25 cellular contexts compared by ENCODE assay signal in genomic region chr10:34530778-34531177, GRCh38.
DNase-seq lines count a peak whose midpoint lies in the region; ATAC-seq and TF ChIP-seq lines count a peak whose summit lies in the region.
"Had no signal": no experiment of that assay in that cellular context is flagged by ENCODE, and none has a peak within 500 bp of the region (broad histone marks: within the 10 kb centered on the region; RNA-seq: fewer than 3 reads in every experiment).

No MANE protein-coding gene starts in this region.

- H3K27me3 Mint-ChIP-seq in Calu3 (ENCODE audit: unreplicated experiment) (no peaks in the 10 kb centered on the region), GM23338 (ENCODE audit: insufficient read depth, low read depth, poor library complexity) (peaks cover 2% of the 10 kb centered on the region), endodermal cell (ENCODE audit: insufficient read depth) (no peaks in the 10 kb centered on the region)

- peaks cover 34% of the 10 kb centered on the region for H3K4me1 Mint-ChIP-seq in Calu3 (ENCODE audit: low read depth, unreplicated experiment)
- H3K4me1 Mint-ChIP-seq in GM23338 = peaks cover 40% of the 10 kb centered on the region
- peaks cover 60% of the 10 kb centered on the region for H3K4me1 Mint-ChIP-seq in endodermal cell

- H3K4me3 Mint-ChIP-seq in Calu3 (ENCODE audit: low read depth, unreplicated experiment) (no peak overlapping the region), GM23338 (no peak overlapping the region), endodermal cell (no peak overlapping the region)
- H3K4me3 Mint-ChIP-seq: CD4-positive, alpha-beta memory T cell had no signal

- BruUV-seq in Calu3 (replicated peaks; lab: Mats Ljungman, UMichigan) = no TSS peak

- H3K9me3 ChIP-seq in endodermal cell (ENCODE audit: control insufficient read depth, low read length) (no peaks in the 10 kb centered on the region), stomach (peaks cover 0 to 8% (median 4%) of the 10 kb centered on the region in 4 donors)
- H3K9me3 ChIP-seq: MG63, SJCRH30 had no signal

- no peak overlapping the region for H4K8ac ChIP-seq in mesendoderm (ENCODE audit: low read depth, low read length)

- no peaks in the 10 kb centered on the region for H3F3A ChIP-seq in GM23338 (replicated peaks; ENCODE audit: low read depth)

- no peak overlapping the region for H3K56ac ChIP-seq in mesendoderm (ENCODE audit: low read length)

- no peak for ATAC-seq in GM23338
- ATAC-seq: K562, PC-3, SK-N-SH treated with all-trans-retinoic acid at 6 μM for 48 hours had no signal

- H3K4me2 ChIP-seq in GM23338 (no peak overlapping the region), mesendoderm (ENCODE audit: low read length) (no peak overlapping the region)

- H3K23ac ChIP-seq in mesendoderm (ENCODE audit: low read length) = no peak overlapping the region

- TF ChIP-seq POLR2A in stomach (IDR thresholded peaks at IDR 0.05) = no peak

- H2BK120ac ChIP-seq in mesendoderm (ENCODE audit: low read depth, low read length) = peak overlapping the region; percentile 45

- H3K9ac ChIP-seq in endodermal cell (ENCODE audit: extremely low read depth, low read length, poor library complexity, severe bottlenecking) = no peak overlapping the region
- no peak overlapping the region for H3K9ac ChIP-seq in mesendoderm (ENCODE audit: low read length)

- peak overlapping the region; percentile 57 for H2BK15ac ChIP-seq in mesendoderm (replicated peaks; ENCODE audit: low read depth)

- no peak for DNase-seq in Calu3
- no peak for DNase-seq in GM23338 (ENCODE audit: low spot score)
- no peak for DNase-seq in endodermal cell
- no peak for DNase-seq in mesendoderm
- no peak for DNase-seq in NK-92 (lab: John Stamatoyannopoulos, UW; ENCODE audit: unreplicated experiment)
- no peak for DNase-seq in stomach
- no peak for DNase-seq in SHP77 (lab: John Stamatoyannopoulos, UW)
- DNase-seq: C1 segment of cervical spinal cord; CD4-positive, alpha-beta memory T cell; COR-L47; DMS79 treated with DMSO at 0.1 percent for 48 hours; GF-D8; HCEC 1CT; MG63; NCI-H1105 treated with DMSO at 0.1 percent for 48 hours; NCI-H1694; NCI-H2081; NCI-H2227 treated with DMSO at 0.1 percent for 48 hours; NCI-H526 treated with DMSO at 0.1 percent for 48 hours; NK-92 treated with Interleukin-12 subunit alpha and Interleukin-12 subunit beta, amount 100 ng/mL, for 24 hours; PC-3; SJCRH30 had no signal

- H3K27ac ChIP-seq in GM23338 (ENCODE audit: low read depth) (no peak overlapping the region), endodermal cell (ENCODE audit: low read depth, low read length) (no peak overlapping the region), mesendoderm (ENCODE audit: low read depth, low read length) (no peak overlapping the region), stomach (no peak overlapping the region)
- H3K27ac ChIP-seq: HL-60, SJCRH30 had no signal

- H3K9me3 Mint-ChIP-seq in Calu3 (ENCODE audit: low read depth, unreplicated experiment) = peaks cover 5% of the 10 kb centered on the region
- no peaks in the 10 kb centered on the region for H3K9me3 Mint-ChIP-seq in GM23338
- H3K9me3 Mint-ChIP-seq in endodermal cell = no peaks in the 10 kb centered on the region

- 84 to 88% methylated on average over 4 of the region's 4 CpGs for WGBS in endodermal cell (ENCODE audit: insufficient coverage in 1 of 2, insufficient read length in 1 of 2), 2 experiments
- WGBS in mesendoderm (ENCODE audit: extremely low coverage, insufficient coverage, low lambda C conversion rate) = no CpG with 5 or more reads among the region's 4 CpGs
- 78 to 93% (median 88%) methylated on average over 4 of the region's 4 CpGs for WGBS in stomach, 5 donors

- H3K4me3 ChIP-seq in GM23338 = no peak overlapping the region
- H3K4me3 ChIP-seq in endodermal cell (ENCODE audit: low read length) = no peak overlapping the region
- no peak overlapping the region for H3K4me3 ChIP-seq in mesendoderm (ENCODE audit: low read length)
- H3K4me3 ChIP-seq in stomach = no peak overlapping the region
- H3K4me3 ChIP-seq: K562, MG63, SJCRH30 had no signal

- no peak overlapping the region for H2AFZ ChIP-seq in GM23338

- no peaks in the 10 kb centered on the region for H3K9me2 ChIP-seq in GM23338 (ENCODE audit: insufficient read depth)

- TF ChIP-seq EP300 in stomach (IDR thresholded peaks at IDR 0.05) = no peak

- CTCF ChIA-PET in Calu3 (lab: Charles Lee) = no interaction called here

- TF ChIP-seq CTCF in Calu3 (IDR thresholded peaks at IDR 0.05; ENCODE audit: unreplicated experiment) (no peak), GM23338 (conservative IDR thresholded peaks at IDR 0.05; ENCODE audit: low read depth in 2 of 2) (no peak), endodermal cell (conservative IDR thresholded peaks at IDR 0.05) (no peak), stomach (IDR thresholded peaks at IDR 0.05) (no peak)

- H2AK5ac ChIP-seq in mesendoderm (ENCODE audit: low read length) = no peak overlapping the region

- H3K79me1 ChIP-seq in mesendoderm (ENCODE audit: low read length) = peaks cover 9% of the 10 kb centered on the region

- H3K79me2 ChIP-seq in GM23338 (replicated peaks; ENCODE audit: insufficient read depth) (peaks cover 19% of the 10 kb centered on the region; the same call in 1 of the 2 replicates), mesendoderm (ENCODE audit: control insufficient read depth, insufficient read depth, low read length) (peaks cover 5% of the 10 kb centered on the region)

- H3K36me3 ChIP-seq in GM23338 (ENCODE audit: insufficient read depth) (no peaks in the 10 kb centered on the region), endodermal cell (ENCODE audit: control insufficient read depth, insufficient read depth, low read length) (no peaks in the 10 kb centered on the region), mesendoderm (ENCODE audit: control insufficient read depth, insufficient read depth, low read length) (no peaks in the 10 kb centered on the region), stomach (no peaks in the 10 kb centered on the region)
- H3K36me3 ChIP-seq: MG63, SJCRH30 had no signal

- H3K4ac ChIP-seq in mesendoderm (ENCODE audit: low read depth, low read length) = peak overlapping the region; percentile 70

- H3K27me3 ChIP-seq in GM23338 (ENCODE audit: insufficient read depth) (no peaks in the 10 kb centered on the region), endodermal cell (ENCODE audit: control insufficient read depth, insufficient read depth, low read length, poor library complexity, severe bottlenecking) (no peaks in the 10 kb centered on the region), mesendoderm (ENCODE audit: insufficient read depth, low read length, poor library complexity) (no peaks in the 10 kb centered on the region), stomach (no peaks in the 10 kb centered on the region)
- H3K27me3 ChIP-seq: MG63, SJCRH30 had no signal

- H3K18ac ChIP-seq in mesendoderm (ENCODE audit: low read length) = peak overlapping the region; percentile 80

- no peak overlapping the region for H2BK5ac ChIP-seq in mesendoderm (ENCODE audit: low read length)

- H3K27ac Mint-ChIP-seq in Calu3 (ENCODE audit: unreplicated experiment) (peak overlapping the region; percentile 31), GM23338 (peak overlapping the region; percentile 60; the same call in 1 of the 2 replicates), endodermal cell (peak overlapping the region; percentile 14)
- H3K27ac Mint-ChIP-seq: CD4-positive, alpha-beta memory T cell had no signal

- H3K36me3 Mint-ChIP-seq in Calu3 (ENCODE audit: insufficient read depth, unreplicated experiment) (peaks cover 15% of the 10 kb centered on the region), GM23338 (ENCODE audit: low read depth) (no peaks in the 10 kb centered on the region), endodermal cell (ENCODE audit: low read depth) (no peaks in the 10 kb centered on the region)
- H3K36me3 Mint-ChIP-seq: CD4-positive, alpha-beta memory T cell had no signal

- intact Hi-C loops in Calu3 (cut with micrococcal nuclease; ENCODE audit: unreplicated experiment) = no loop called here
- intact Hi-C loops in stomach (cut with DNase I; ENCODE audit: low total_unique reads) = no loop called here

- H4K5ac ChIP-seq in mesendoderm (ENCODE audit: low read length) = no peak overlapping the region

- H3K4me1 ChIP-seq in GM23338 (ENCODE audit: insufficient read depth) (peaks cover 24% of the 10 kb centered on the region), endodermal cell (ENCODE audit: control insufficient read depth, insufficient read depth, low read length) (peaks cover 16% of the 10 kb centered on the region), mesendoderm (ENCODE audit: control insufficient read depth, low read depth, low read length) (peaks cover 15% of the 10 kb centered on the region), stomach (peaks cover 0 to 24% (median 10%) of the 10 kb centered on the region in 4 donors)

- no peaks in the 10 kb centered on the region for H4K20me1 ChIP-seq in GM23338 (replicated peaks; ENCODE audit: insufficient read depth)

TF ChIP-seq in GM23338, 12 proteins besides CTCF, POLR2A, EP300 and RAD21 (continues in another document):
- TF ChIP-seq CREB1 (CRISPR knock-in tag; IDR thresholded peaks at IDR 0.05; ENCODE audit: low read depth) = no peak
- TF ChIP-seq NANOG (IDR thresholded peaks at IDR 0.05; ENCODE audit: borderline replicate concordance) = no peak
- TF ChIP-seq EZH2 (IDR thresholded peaks at IDR 0.05; ENCODE audit: low read depth, unreplicated experiment) = no peak
- TF ChIP-seq REST (IDR thresholded peaks at IDR 0.05; ENCODE audit: unreplicated experiment) = no peak
- TF ChIP-seq STAT1 (IDR thresholded peaks at IDR 0.05; ENCODE audit: unreplicated experiment) = no peak
